In genomic region chr19:42271045-42271419, GRCh38 we compare ENCODE assay signal across 8 cellular contexts. TPM values are rescaled to one million over a fixed set of nuclear protein-coding genes. Genes with fewer than 3 reads are reported as not detected.
DNase-seq lines count a peak whose midpoint lies in the region; ATAC-seq and TF ChIP-seq lines count a peak whose summit lies in the region.

No MANE protein-coding gene starts in this region.

- TF ChIP-seq POLR2A in transverse colon (IDR thresholded peaks at IDR 0.05) = no peak

- TF ChIP-seq CTCF in cardiac muscle cell (IDR thresholded peaks at IDR 0.05; ENCODE audit: low read depth, low read length) (no peak), brain (conservative IDR thresholded peaks at IDR 0.05) (no peak), transverse colon (IDR thresholded peaks at IDR 0.05) (no peak)

- no peaks in the 10 kb centered on the region for H3K9me3 Mint-ChIP-seq in brain

- no peaks in the 10 kb centered on the region for H3K36me3 ChIP-seq in cardiac muscle cell
- peaks cover 0 to 12% (median 0%) of the 10 kb centered on the region in 4 donors for H3K36me3 ChIP-seq in transverse colon

- H3K4me1 Mint-ChIP-seq in brain = peaks cover 55% of the 10 kb centered on the region

- peaks cover 8% of the 10 kb centered on the region for H3K27me3 Mint-ChIP-seq in brain

- H3K27ac ChIP-seq in cardiac muscle cell (peak overlapping the region; percentile 87), transverse colon (peak overlapping the region; percentile 91 to 95 (median 94))

- in situ Hi-C loops in transverse colon (cut with MboI; ENCODE audit: low pct_ligation_motif_present in 1 of 4, low pct_unique_long_range_greater_than_20kb in 1 of 4, low sequenced_read_pairs in 3 of 4) (no loop called here), ACHN (cut with HindIII; ENCODE audit: low pct_ligation_motif_present, low pct_unique_long_range_greater_than_20kb, low sequenced_read_pairs) (no loop called here)

- DNase-seq in cardiac muscle cell (ENCODE audit: low read depth in 1 of 2, low spot score in 1 of 2) = no peak
- no peak for DNase-seq in Right ventricle myocardium superior
- peak; percentile 55 for DNase-seq in medulla oblongata (ENCODE audit: extremely low spot score)
- no peak for DNase-seq in transverse colon
- DNase-seq in putamen (ENCODE audit: low spot score) = no peak
- DNase-seq in ACHN = no peak
- DNase-seq in iPS-NIHi7 (ENCODE audit: extremely low spot score) = no peak

- no peaks in the 10 kb centered on the region for H3K9me3 ChIP-seq in cardiac muscle cell (ENCODE audit: low read depth)
- no peaks in the 10 kb centered on the region for H3K9me3 ChIP-seq in transverse colon

- H3K27me3 ChIP-seq in cardiac muscle cell = no peaks in the 10 kb centered on the region
- no peaks in the 10 kb centered on the region for H3K27me3 ChIP-seq in transverse colon

- ATAC-seq in Right ventricle myocardium superior (ENCODE audit: poor library complexity) = no peak

- H3K4me3 ChIP-seq in cardiac muscle cell (no peak overlapping the region), transverse colon (peak overlapping the region in 3 of 4 donors; percentile 54 to 64 (median 57))

- intact Hi-C loops in Right ventricle myocardium superior (cut with DNase I) (no loop called here), transverse colon (cut with DNase I; ENCODE audit: low total_unique reads) (no loop called here)

- H3K4me1 ChIP-seq in cardiac muscle cell (ENCODE audit: low read depth) (peaks cover 6% of the 10 kb centered on the region), transverse colon (peaks cover 21 to 41% (median 23%) of the 10 kb centered on the region in 4 donors)

- H3K36me3 Mint-ChIP-seq in brain = peaks cover 15% of the 10 kb centered on the region

- peak overlapping the region in 3 of 5 experiments; percentile 82 to 92 (median 84) for H3K27ac Mint-ChIP-seq in brain

- 59 to 80% methylated on average over 1 to 3 of the region's 3 CpGs for WGBS in transverse colon (ENCODE audit: low coverage in 1 of 2), 2 donors

- TF ChIP-seq EP300 in transverse colon (IDR thresholded peaks at IDR 0.05; ENCODE audit: low read depth) = no peak

- H3K4me3 Mint-ChIP-seq in brain = peak overlapping the region in 3 of 5 experiments; percentile 68 to 94 (median 80)

RNA-seq across cellular contexts. Expression of gene CIC, which starts 2.0 kb away (rescaled TPM):
- 55.5 and 62.9 TPM in 2 replicates for total RNA-seq in cardiac muscle cell
- polyA plus RNA-seq in cardiac muscle cell = 18.1 and 18.7 TPM in 2 replicates
- 33.6 TPM for total RNA-seq in Right ventricle myocardium superior
- 77.9 TPM for polyA plus RNA-seq in brain (ENCODE audit: insufficient read depth, low read depth, low replicate concordance)
- total RNA-seq in transverse colon = 10 to 100 TPM; 35.1 to 96.5 (median 43.6) TPM

RNA-seq across cellular contexts. Expression of gene ERF, which starts 16.1 kb away (rescaled TPM):
- total RNA-seq in cardiac muscle cell = 97.6 and 108 TPM in 2 replicates
- polyA plus RNA-seq in cardiac muscle cell = 25.1 and 25.4 TPM in 2 replicates
- total RNA-seq in Right ventricle myocardium superior = 42.1 TPM
- 30.1 TPM for polyA plus RNA-seq in brain (ENCODE audit: insufficient read depth, low read depth, low replicate concordance)
- total RNA-seq in transverse colon = 10 to 100 TPM; 20.9 to 67.3 (median 30.5) TPM

RNA-seq across cellular contexts. Expression of gene GSK3A, which starts 28.6 kb away (rescaled TPM):
- total RNA-seq in cardiac muscle cell (28.0 and 33.2 TPM in 2 replicates), Right ventricle myocardium superior (35.6 TPM), transverse colon (10 to 100 TPM; 10.7 to 46.4 (median 31.0) TPM)
- polyA plus RNA-seq in cardiac muscle cell (35.3 and 40.2 TPM in 2 replicates), brain (ENCODE audit: insufficient read depth, low read depth, low replicate concordance) (159 TPM)

RNA-seq across cellular contexts. Expression of gene PRR19, which starts 30.9 kb away (rescaled TPM):
- total RNA-seq in cardiac muscle cell = 1.3 and 1.4 TPM in 2 replicates
- 0.16 and 2.9 TPM in 2 replicates for polyA plus RNA-seq in cardiac muscle cell
- total RNA-seq in Right ventricle myocardium superior = not detected
- 5.9 TPM for polyA plus RNA-seq in brain (ENCODE audit: insufficient read depth, low read depth, low replicate concordance)
- total RNA-seq in transverse colon = under 1 TPM in 2 of 4 donors, not detected in 2; 0.41 to 0.79 TPM

RNA-seq across cellular contexts. Expression of gene PAFAH1B3, which starts 31.4 kb away (rescaled TPM):
- 91.2 and 144 TPM in 2 replicates for total RNA-seq in cardiac muscle cell
- 87.9 and 131 TPM in 2 replicates for polyA plus RNA-seq in cardiac muscle cell
- 4.3 TPM for total RNA-seq in Right ventricle myocardium superior
- 216 TPM for polyA plus RNA-seq in brain (ENCODE audit: insufficient read depth, low read depth, low replicate concordance)
- 10 to 100 TPM in 3 of 4 donors, not detected in 1; 16.7 to 35.2 (median 24.4) TPM for total RNA-seq in transverse colon
